1 cellular context compared by ENCODE assay signal in the genomic region with DNA sequence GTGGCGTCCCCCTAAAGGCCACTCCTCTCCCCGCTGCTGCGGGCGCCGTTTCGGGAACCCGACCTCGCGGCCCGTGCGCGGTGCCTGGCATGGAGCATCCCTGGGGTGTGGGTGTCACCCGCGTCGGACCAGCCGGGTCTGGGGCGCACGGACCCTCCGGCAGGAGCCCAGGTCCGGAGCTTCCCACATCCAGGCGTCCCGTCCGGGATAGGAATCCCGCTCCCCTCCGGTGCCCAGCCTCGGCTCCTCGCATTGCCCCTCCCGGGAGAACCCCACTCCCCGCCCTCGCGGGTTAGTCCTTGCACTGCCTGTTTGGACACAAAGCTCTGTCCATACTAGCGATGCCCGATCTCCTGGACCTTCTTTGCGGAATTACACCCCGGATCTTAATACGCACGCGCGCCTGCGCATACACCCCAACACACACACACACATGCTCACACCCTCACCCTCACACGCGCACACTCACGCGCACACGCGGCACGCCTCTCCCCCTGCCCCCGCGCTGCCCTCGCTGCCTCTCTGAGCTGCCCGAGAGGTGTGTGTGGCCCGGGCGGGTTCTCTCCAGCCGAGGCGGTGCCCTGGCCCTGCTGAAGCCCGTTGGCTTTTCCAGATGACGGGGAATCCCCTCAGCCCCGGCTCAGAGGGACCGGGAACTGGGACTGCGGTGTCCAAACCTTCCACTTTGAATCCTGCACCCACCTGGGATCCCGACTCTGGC.
TF ChIP-seq lines count a peak whose summit lies in the region.

No MANE protein-coding gene starts in this region.

TF ChIP-seq in HepG2, 621 proteins besides CTCF, POLR2A, EP300 and RAD21 (continued from another document):
- TF ChIP-seq ESRRA (CRISPR knock-in tag; IDR thresholded peaks at IDR 0.05; ENCODE audit: low read depth) (no peak), SP5 (CRISPR knock-in tag; IDR thresholded peaks at IDR 0.05; ENCODE audit: borderline replicate concordance, low read depth) (no peak), TAF15 (IDR thresholded peaks at IDR 0.05; ENCODE audit: low read depth, low read length, poor library complexity, severe bottlenecking) (no peak), ZNF33A (CRISPR knock-in tag; IDR thresholded peaks at IDR 0.05; ENCODE audit: borderline replicate concordance) (no peak), MTA3 (CRISPR knock-in tag; IDR thresholded peaks at IDR 0.05) (no peak), ZNF264 (CRISPR knock-in tag; IDR thresholded peaks at IDR 0.05) (no peak), CREB1 (IDR thresholded peaks at IDR 0.05) (no peak), CREB1 (CRISPR knock-in tag; IDR thresholded peaks at IDR 0.05) (no peak), GATAD1 (CRISPR knock-in tag; IDR thresholded peaks at IDR 0.05) (no peak), MATR3 (CRISPR knock-in tag; IDR thresholded peaks at IDR 0.05) (no peak), SP2 (CRISPR knock-in tag; IDR thresholded peaks at IDR 0.05) (no peak), KDM3A (CRISPR knock-in tag; IDR thresholded peaks at IDR 0.05; ENCODE audit: low read depth) (no peak), ETV5 (CRISPR knock-in tag; IDR thresholded peaks at IDR 0.05; ENCODE audit: borderline replicate concordance) (no peak), RAD51 (IDR thresholded peaks at IDR 0.05; ENCODE audit: borderline replicate concordance) (no peak), SIX4 (CRISPR knock-in tag; IDR thresholded peaks at IDR 0.05) (no peak), SP140L (CRISPR knock-in tag; IDR thresholded peaks at IDR 0.05; ENCODE audit: borderline replicate concordance) (no peak), ZBTB21 (CRISPR knock-in tag; IDR thresholded peaks at IDR 0.05) (no peak), JUNB (CRISPR knock-in tag; IDR thresholded peaks at IDR 0.05; ENCODE audit: borderline replicate concordance) (peak; percentile 38; the same call in 1 of the 2 replicates), ZNF883 (CRISPR knock-in tag; IDR thresholded peaks at IDR 0.05; ENCODE audit: not compliant biosample characterization) (peak; percentile 38)
- TF ChIP-seq, protein P1, sequence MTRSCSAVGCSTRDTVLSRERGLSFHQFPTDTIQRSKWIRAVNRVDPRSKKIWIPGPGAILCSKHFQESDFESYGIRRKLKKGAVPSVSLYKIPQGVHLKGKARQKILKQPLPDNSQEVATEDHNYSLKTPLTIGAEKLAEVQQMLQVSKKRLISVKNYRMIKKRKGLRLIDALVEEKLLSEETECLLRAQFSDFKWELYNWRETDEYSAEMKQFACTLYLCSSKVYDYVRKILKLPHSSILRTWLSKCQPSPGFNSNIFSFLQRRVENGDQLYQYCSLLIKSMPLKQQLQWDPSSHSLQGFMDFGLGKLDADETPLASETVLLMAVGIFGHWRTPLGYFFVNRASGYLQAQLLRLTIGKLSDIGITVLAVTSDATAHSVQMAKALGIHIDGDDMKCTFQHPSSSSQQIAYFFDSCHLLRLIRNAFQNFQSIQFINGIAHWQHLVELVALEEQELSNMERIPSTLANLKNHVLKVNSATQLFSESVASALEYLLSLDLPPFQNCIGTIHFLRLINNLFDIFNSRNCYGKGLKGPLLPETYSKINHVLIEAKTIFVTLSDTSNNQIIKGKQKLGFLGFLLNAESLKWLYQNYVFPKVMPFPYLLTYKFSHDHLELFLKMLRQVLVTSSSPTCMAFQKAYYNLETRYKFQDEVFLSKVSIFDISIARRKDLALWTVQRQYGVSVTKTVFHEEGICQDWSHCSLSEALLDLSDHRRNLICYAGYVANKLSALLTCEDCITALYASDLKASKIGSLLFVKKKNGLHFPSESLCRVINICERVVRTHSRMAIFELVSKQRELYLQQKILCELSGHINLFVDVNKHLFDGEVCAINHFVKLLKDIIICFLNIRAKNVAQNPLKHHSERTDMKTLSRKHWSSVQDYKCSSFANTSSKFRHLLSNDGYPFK (CRISPR knock-in tag; IDR thresholded peaks at IDR 0.05; ENCODE audit: borderline replicate concordance), result peak; percentile 28; the same call in 1 of the 2 replicates
- TF ChIP-seq, protein P2, sequence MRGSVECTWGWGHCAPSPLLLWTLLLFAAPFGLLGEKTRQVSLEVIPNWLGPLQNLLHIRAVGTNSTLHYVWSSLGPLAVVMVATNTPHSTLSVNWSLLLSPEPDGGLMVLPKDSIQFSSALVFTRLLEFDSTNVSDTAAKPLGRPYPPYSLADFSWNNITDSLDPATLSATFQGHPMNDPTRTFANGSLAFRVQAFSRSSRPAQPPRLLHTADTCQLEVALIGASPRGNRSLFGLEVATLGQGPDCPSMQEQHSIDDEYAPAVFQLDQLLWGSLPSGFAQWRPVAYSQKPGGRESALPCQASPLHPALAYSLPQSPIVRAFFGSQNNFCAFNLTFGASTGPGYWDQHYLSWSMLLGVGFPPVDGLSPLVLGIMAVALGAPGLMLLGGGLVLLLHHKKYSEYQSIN (CRISPR knock-in tag; IDR thresholded peaks at IDR 0.05; ENCODE audit: borderline replicate concordance), result no peak
- TF ChIP-seq, protein P3, sequence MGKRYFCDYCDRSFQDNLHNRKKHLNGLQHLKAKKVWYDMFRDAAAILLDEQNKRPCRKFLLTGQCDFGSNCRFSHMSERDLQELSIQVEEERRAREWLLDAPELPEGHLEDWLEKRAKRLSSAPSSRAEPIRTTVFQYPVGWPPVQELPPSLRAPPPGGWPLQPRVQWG (CRISPR knock-in tag; IDR thresholded peaks at IDR 0.05; ENCODE audit: borderline replicate concordance, low read depth), result no peak
- TF ChIP-seq, protein P4, sequence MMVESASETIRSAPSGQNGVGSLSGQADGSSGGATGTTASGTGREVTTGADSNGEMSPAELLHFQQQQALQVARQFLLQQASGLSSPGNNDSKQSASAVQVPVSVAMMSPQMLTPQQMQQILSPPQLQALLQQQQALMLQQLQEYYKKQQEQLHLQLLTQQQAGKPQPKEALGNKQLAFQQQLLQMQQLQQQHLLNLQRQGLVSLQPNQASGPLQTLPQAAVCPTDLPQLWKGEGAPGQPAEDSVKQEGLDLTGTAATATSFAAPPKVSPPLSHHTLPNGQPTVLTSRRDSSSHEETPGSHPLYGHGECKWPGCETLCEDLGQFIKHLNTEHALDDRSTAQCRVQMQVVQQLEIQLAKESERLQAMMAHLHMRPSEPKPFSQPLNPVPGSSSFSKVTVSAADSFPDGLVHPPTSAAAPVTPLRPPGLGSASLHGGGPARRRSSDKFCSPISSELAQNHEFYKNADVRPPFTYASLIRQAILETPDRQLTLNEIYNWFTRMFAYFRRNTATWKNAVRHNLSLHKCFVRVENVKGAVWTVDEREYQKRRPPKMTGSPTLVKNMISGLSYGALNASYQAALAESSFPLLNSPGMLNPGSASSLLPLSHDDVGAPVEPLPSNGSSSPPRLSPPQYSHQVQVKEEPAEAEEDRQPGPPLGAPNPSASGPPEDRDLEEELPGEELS (CRISPR knock-in tag; IDR thresholded peaks at IDR 0.05), result no peak
- TF ChIP-seq, protein P5, sequence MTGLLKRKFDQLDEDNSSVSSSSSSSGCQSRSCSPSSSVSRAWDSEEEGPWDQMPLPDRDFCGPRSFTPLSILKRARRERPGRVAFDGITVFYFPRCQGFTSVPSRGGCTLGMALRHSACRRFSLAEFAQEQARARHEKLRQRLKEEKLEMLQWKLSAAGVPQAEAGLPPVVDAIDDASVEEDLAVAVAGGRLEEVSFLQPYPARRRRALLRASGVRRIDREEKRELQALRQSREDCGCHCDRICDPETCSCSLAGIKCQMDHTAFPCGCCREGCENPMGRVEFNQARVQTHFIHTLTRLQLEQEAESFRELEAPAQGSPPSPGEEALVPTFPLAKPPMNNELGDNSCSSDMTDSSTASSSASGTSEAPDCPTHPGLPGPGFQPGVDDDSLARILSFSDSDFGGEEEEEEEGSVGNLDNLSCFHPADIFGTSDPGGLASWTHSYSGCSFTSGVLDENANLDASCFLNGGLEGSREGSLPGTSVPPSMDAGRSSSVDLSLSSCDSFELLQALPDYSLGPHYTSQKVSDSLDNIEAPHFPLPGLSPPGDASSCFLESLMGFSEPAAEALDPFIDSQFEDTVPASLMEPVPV (CRISPR knock-in tag; IDR thresholded peaks at IDR 0.05), result peak; percentile 26; the same call in 1 of the 2 replicates
- TF ChIP-seq, protein P6, sequence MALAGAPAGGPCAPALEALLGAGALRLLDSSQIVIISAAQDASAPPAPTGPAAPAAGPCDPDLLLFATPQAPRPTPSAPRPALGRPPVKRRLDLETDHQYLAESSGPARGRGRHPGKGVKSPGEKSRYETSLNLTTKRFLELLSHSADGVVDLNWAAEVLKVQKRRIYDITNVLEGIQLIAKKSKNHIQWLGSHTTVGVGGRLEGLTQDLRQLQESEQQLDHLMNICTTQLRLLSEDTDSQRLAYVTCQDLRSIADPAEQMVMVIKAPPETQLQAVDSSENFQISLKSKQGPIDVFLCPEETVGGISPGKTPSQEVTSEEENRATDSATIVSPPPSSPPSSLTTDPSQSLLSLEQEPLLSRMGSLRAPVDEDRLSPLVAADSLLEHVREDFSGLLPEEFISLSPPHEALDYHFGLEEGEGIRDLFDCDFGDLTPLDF (CRISPR knock-in tag; IDR thresholded peaks at IDR 0.05), result no peak
- TF ChIP-seq, protein P7, sequence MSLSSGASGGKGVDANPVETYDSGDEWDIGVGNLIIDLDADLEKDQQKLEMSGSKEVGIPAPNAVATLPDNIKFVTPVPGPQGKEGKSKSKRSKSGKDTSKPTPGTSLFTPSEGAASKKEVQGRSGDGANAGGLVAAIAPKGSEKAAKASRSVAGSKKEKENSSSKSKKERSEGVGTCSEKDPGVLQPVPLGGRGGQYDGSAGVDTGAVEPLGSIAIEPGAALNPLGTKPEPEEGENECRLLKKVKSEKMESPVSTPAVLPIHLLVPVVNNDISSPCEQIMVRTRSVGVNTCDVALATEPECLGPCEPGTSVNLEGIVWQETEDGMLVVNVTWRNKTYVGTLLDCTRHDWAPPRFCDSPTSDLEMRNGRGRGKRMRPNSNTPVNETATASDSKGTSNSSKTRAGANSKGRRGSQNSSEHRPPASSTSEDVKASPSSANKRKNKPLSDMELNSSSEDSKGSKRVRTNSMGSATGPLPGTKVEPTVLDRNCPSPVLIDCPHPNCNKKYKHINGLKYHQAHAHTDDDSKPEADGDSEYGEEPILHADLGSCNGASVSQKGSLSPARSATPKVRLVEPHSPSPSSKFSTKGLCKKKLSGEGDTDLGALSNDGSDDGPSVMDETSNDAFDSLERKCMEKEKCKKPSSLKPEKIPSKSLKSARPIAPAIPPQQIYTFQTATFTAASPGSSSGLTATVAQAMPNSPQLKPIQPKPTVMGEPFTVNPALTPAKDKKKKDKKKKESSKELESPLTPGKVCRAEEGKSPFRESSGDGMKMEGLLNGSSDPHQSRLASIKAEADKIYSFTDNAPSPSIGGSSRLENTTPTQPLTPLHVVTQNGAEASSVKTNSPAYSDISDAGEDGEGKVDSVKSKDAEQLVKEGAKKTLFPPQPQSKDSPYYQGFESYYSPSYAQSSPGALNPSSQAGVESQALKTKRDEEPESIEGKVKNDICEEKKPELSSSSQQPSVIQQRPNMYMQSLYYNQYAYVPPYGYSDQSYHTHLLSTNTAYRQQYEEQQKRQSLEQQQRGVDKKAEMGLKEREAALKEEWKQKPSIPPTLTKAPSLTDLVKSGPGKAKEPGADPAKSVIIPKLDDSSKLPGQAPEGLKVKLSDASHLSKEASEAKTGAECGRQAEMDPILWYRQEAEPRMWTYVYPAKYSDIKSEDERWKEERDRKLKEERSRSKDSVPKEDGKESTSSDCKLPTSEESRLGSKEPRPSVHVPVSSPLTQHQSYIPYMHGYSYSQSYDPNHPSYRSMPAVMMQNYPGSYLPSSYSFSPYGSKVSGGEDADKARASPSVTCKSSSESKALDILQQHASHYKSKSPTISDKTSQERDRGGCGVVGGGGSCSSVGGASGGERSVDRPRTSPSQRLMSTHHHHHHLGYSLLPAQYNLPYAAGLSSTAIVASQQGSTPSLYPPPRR (CRISPR knock-in tag; IDR thresholded peaks at IDR 0.05; ENCODE audit: borderline replicate concordance), result no peak
